ENCODE assay signal across 17 cellular contexts in genomic region chr9:89454498-89455355, GRCh38. TPM values are rescaled to one million over a fixed set of nuclear protein-coding genes. Genes with fewer than 3 reads are reported as not detected.
DNase-seq lines count a peak whose midpoint lies in the region; ATAC-seq, FAIRE-seq and TF ChIP-seq lines count a peak whose summit lies in the region.
"Had no signal": no experiment of that assay in that cellular context is flagged by ENCODE, and none has a peak within 500 bp of the region (broad histone marks: within the 10 kb centered on the region; RNA-seq: fewer than 3 reads in every experiment).

No MANE protein-coding gene starts in this region.

- no peaks in the 10 kb centered on the region for H3K9me3 Mint-ChIP-seq in activated CD4-positive, alpha-beta T cell treated with anti-CD3 and anti-CD28 coated beads, Interleukin-2, amount 10 ng/mL, durations not matched to agents 7 days and 5 days
- no peaks in the 10 kb centered on the region for H3K9me3 Mint-ChIP-seq in activated CD4-positive, alpha-beta memory T cell treated with anti-CD3 and anti-CD28 coated beads, Interleukin-2, amount 10 ng/mL, durations not matched to agents 7 days and 5 days
- H3K9me3 Mint-ChIP-seq: nephron had no signal

- no peaks in the 10 kb centered on the region; the same call in 1 of the 2 replicates for H3K23me2 ChIP-seq in H1 (ENCODE audit: low read depth, low read length)

- 0 out of 2 replicates have a peak overlapping the region, but pooled peaks have one; percentile 45 for H3K27ac ChIP-seq in H1 (ENCODE audit: low read depth, low read length)
- H3K27ac ChIP-seq: left ventricle myocardium inferior, thyroid gland had no signal

- H2BK12ac ChIP-seq in H1 (ENCODE audit: low read depth, low read length), result no peak overlapping the region; the same call in 1 of the 2 replicates

- H3K79me1 ChIP-seq in H1 (ENCODE audit: low read depth, low read length), result peaks cover 34% of the 10 kb centered on the region

- H2AFZ ChIP-seq in H1 (ENCODE audit: low read length), result no peak overlapping the region

- H3K9me3 ChIP-seq in H1 (ENCODE audit: insufficient read depth in 2 of 2, low read depth in 1 of 2, low read length in 1 of 2), result no peaks in the 10 kb centered on the region
- H3K9me3 ChIP-seq: left ventricle myocardium inferior, thyroid gland had no signal

- H2BK20ac ChIP-seq in H1 (ENCODE audit: low read length), result no peak overlapping the region

- no peak for TF ChIP-seq CTCF in H1 (IDR thresholded peaks at IDR 0.05; ENCODE audit: control extremely low read depth in 1 of 3, insufficient read depth in 1 of 3, low read depth in 1 of 3, low read length in 3 of 3)

- H3K23ac ChIP-seq in H1 (ENCODE audit: insufficient read length), result no peak overlapping the region

- FAIRE-seq in H1 (lab: Jason Lieb, UNC), result no peak
- FAIRE-seq: A204.1, G401.6 had no signal

- peaks cover 0 to 10% (median 1%) of the 10 kb centered on the region in 4 experiments; a peak in 5 of 8 replicates for H3K36me3 ChIP-seq in H1 (ENCODE audit: control insufficient read depth in 2 of 4, insufficient read depth in 4 of 4, low read length in 3 of 4)
- H3K36me3 ChIP-seq: left ventricle myocardium inferior had no signal

- H2AK5ac ChIP-seq in H1 (ENCODE audit: low read depth, low read length), result no peak overlapping the region

- no peak overlapping the region for H3K4me2 ChIP-seq in H1 (ENCODE audit: insufficient read depth in 1 of 2, low read depth in 2 of 2, low read length in 2 of 2)

- peak overlapping the region; percentile 50 for H3K4me3 Mint-ChIP-seq in activated CD4-positive, alpha-beta T cell treated with anti-CD3 and anti-CD28 coated beads, Interleukin-2, amount 10 ng/mL, durations not matched to agents 7 days and 5 days
- H3K4me3 Mint-ChIP-seq in activated CD4-positive, alpha-beta memory T cell treated with anti-CD3 and anti-CD28 coated beads, Interleukin-2, amount 10 ng/mL, durations not matched to agents 7 days and 5 days, result peak overlapping the region; percentile 52
- H3K4me3 Mint-ChIP-seq: nephron had no signal

- peaks cover 5 to 13% (median 7%) of the 10 kb centered on the region in 4 experiments for H3K4me1 ChIP-seq in H1 (replicated peaks in 1 of 4; ENCODE audit: control insufficient read depth in 3 of 4, insufficient read depth in 4 of 4, low read length in 3 of 4)

- CTCF ChIA-PET in activated CD4-positive, alpha-beta T cell treated with anti-CD3 and anti-CD28 coated beads, Interleukin-2, amount 10 ng/mL, durations not matched to agents 7 days and 5 days (lab: Charles Lee), result interaction anchor here (1.2 to 1.7 kb wide), 2 partner anchors 18 to 54 kb away, joined by 3 read pairs; no protein-coding TSS in a partner anchor
- CTCF ChIA-PET in activated CD4-positive, alpha-beta memory T cell treated with anti-CD3 and anti-CD28 coated beads, Interleukin-2, amount 10 ng/mL, durations not matched to agents 7 days and 5 days (lab: Charles Lee), result interaction anchor here (1.0 to 2.4 kb wide), 2 partner anchors 9 to 94 kb away, joined by 4 to 13 read pairs; no protein-coding TSS in a partner anchor
- CTCF ChIA-PET in H1 (lab: Charles Lee; ENCODE audit: partially characterized antibody), result interaction anchor here (0.9 to 1.8 kb wide), 4 partner anchors 11 to 29 kb away, joined by 3 to 11 read pairs (median 7); no protein-coding TSS in a partner anchor

- intact Hi-C loops in sciatic nerve (cut with DNase I), result no loop called here

- H3K27ac Mint-ChIP-seq in activated CD4-positive, alpha-beta T cell treated with anti-CD3 and anti-CD28 coated beads, Interleukin-2, amount 10 ng/mL, durations not matched to agents 7 days and 5 days, result peak overlapping the region; percentile 84
- peak overlapping the region; percentile 76 for H3K27ac Mint-ChIP-seq in activated CD4-positive, alpha-beta memory T cell treated with anti-CD3 and anti-CD28 coated beads, Interleukin-2, amount 10 ng/mL, durations not matched to agents 7 days and 5 days

- DNase-seq in activated CD4-positive, alpha-beta T cell treated with anti-CD3 and anti-CD28 coated beads, Interleukin-2, amount 10 ng/mL, durations not matched to agents 7 days and 5 days, result no peak
- DNase-seq in activated CD4-positive, alpha-beta T cell treated with anti-CD3 and anti-CD28 coated beads for 4 hours, result no peak
- DNase-seq in activated CD4-positive, alpha-beta memory T cell treated with anti-CD3 and anti-CD28 coated beads, Interleukin-2, amount 10 ng/mL, durations not matched to agents 7 days and 5 days, result no peak
- DNase-seq in H1 (ENCODE audit: low read depth in 1 of 2, low spot score in 2 of 2) (no peak), sciatic nerve (ENCODE audit: low spot score) (no peak), HCEC 1CT (no peak), NCI-H1048 (lab: John Stamatoyannopoulos, UW) (no peak)
- DNase-seq: effector CD8-positive, alpha-beta T cell; left ventricle myocardium inferior; NCI-H187 treated with DMSO at 0.1 percent for 48 hours; NCI-H526; thyroid gland had no signal

- no peak overlapping the region for H3K56ac ChIP-seq in H1 (replicated peaks; ENCODE audit: insufficient read length, low read depth, low read length)

- H3K27me3 Mint-ChIP-seq in activated CD4-positive, alpha-beta T cell treated with anti-CD3 and anti-CD28 coated beads, Interleukin-2, amount 10 ng/mL, durations not matched to agents 7 days and 5 days, result no peaks in the 10 kb centered on the region
- H3K27me3 Mint-ChIP-seq in activated CD4-positive, alpha-beta memory T cell treated with anti-CD3 and anti-CD28 coated beads, Interleukin-2, amount 10 ng/mL, durations not matched to agents 7 days and 5 days, result no peaks in the 10 kb centered on the region

- ATAC-seq in sciatic nerve, result peak; percentile 29
- ATAC-seq in HG03097 (IDR thresholded peaks at IDR 0.05; ENCODE audit: low FRiP score, unreplicated experiment), result no peak
- ATAC-seq: Panc1 had no signal

- no peak overlapping the region for H3K9ac ChIP-seq in H1 (replicated peaks in 1 of 4; ENCODE audit: extremely low read depth in 1 of 4, low read depth in 3 of 4, low read length in 3 of 4)

- no peak for TF ChIP-seq EP300 in H1 (IDR thresholded peaks at IDR 0.05; ENCODE audit: borderline replicate concordance in 1 of 2, low read depth in 2 of 2, low read length in 2 of 2)

- no peak for TF ChIP-seq POLR2A in H1 (IDR thresholded peaks at IDR 0.05; ENCODE audit: control extremely low read depth in 1 of 2, low read depth in 2 of 2, low read length in 2 of 2)

- H4K91ac ChIP-seq in H1 (replicated peaks; ENCODE audit: insufficient read length, low read length), result peak overlapping the region; percentile 62

- no peak overlapping the region for H4K5ac ChIP-seq in H1 (ENCODE audit: insufficient read length, low read depth, low read length)

- H3K36me3 Mint-ChIP-seq in activated CD4-positive, alpha-beta T cell treated with anti-CD3 and anti-CD28 coated beads, Interleukin-2, amount 10 ng/mL, durations not matched to agents 7 days and 5 days (ENCODE audit: low read depth), result peaks cover 83% of the 10 kb centered on the region
- H3K36me3 Mint-ChIP-seq in activated CD4-positive, alpha-beta memory T cell treated with anti-CD3 and anti-CD28 coated beads, Interleukin-2, amount 10 ng/mL, durations not matched to agents 7 days and 5 days (ENCODE audit: low read depth), result peaks cover 83% of the 10 kb centered on the region

- H3K4me3 ChIP-seq in H1 (ENCODE audit: extremely low read depth in 1 of 4, insufficient read depth in 2 of 4, low read depth in 3 of 4, low read length in 4 of 4), result no peak overlapping the region
- H3K4me3 ChIP-seq: left ventricle myocardium inferior, thyroid gland had no signal

- H3K4me1 Mint-ChIP-seq in activated CD4-positive, alpha-beta T cell treated with anti-CD3 and anti-CD28 coated beads, Interleukin-2, amount 10 ng/mL, durations not matched to agents 7 days and 5 days, result peaks cover 97% of the 10 kb centered on the region
- peaks cover 90% of the 10 kb centered on the region for H3K4me1 Mint-ChIP-seq in activated CD4-positive, alpha-beta memory T cell treated with anti-CD3 and anti-CD28 coated beads, Interleukin-2, amount 10 ng/mL, durations not matched to agents 7 days and 5 days
- H3K4me1 Mint-ChIP-seq: nephron had no signal

- H2BK5ac ChIP-seq in H1 (ENCODE audit: low read depth, low read length), result peak overlapping the region; percentile 75

- H3K27me3 ChIP-seq in H1 (replicated peaks in 1 of 4; ENCODE audit: control insufficient read depth in 3 of 4, extremely low read depth in 1 of 4, insufficient read depth in 3 of 4, low read length in 3 of 4), result no peaks in the 10 kb centered on the region
- H3K27me3 ChIP-seq: thyroid gland had no signal

- H3K79me2 ChIP-seq in H1 (ENCODE audit: control insufficient read depth in 1 of 2, insufficient read depth in 2 of 2, low read length in 2 of 2), result peaks cover 8 to 45% of the 10 kb centered on the region in 2 experiments; a peak in 3 of 4 replicates

- H3K18ac ChIP-seq in H1 (ENCODE audit: extremely low read depth, low read length), result no peak overlapping the region

- no peak overlapping the region for H3K4ac ChIP-seq in H1 (replicated peaks; ENCODE audit: insufficient read length, low read depth, low read length)

- no peak for TF ChIP-seq RAD21 in H1 (IDR thresholded peaks at IDR 0.05 in 1 of 2, conservative IDR thresholded peaks at IDR 0.05 in 1 of 2; ENCODE audit: low read depth in 2 of 2, low read length in 2 of 2)

- H4K20me1 ChIP-seq in H1 (replicated peaks in 1 of 2; ENCODE audit: control insufficient read depth in 1 of 2, insufficient read depth in 2 of 2, low read length in 2 of 2), result peaks cover 2 to 17% of the 10 kb centered on the region in 2 experiments

- no peak overlapping the region for H3K14ac ChIP-seq in H1 (ENCODE audit: insufficient read length)

- no peak overlapping the region for H2BK120ac ChIP-seq in H1 (replicated peaks; ENCODE audit: low read depth, low read length)

- POLR2A ChIA-PET in activated CD4-positive, alpha-beta T cell treated with anti-CD3 and anti-CD28 coated beads, Interleukin-2, amount 10 ng/mL, durations not matched to agents 7 days and 5 days (lab: Charles Lee), result no interaction called here
- POLR2A ChIA-PET in activated CD4-positive, alpha-beta memory T cell treated with anti-CD3 and anti-CD28 coated beads, Interleukin-2, amount 10 ng/mL, durations not matched to agents 7 days and 5 days (lab: Charles Lee), result interaction anchor here (0.6 to 5.1 kb wide), 12 partner anchors 13 to 95 kb away, joined by 3 to 35 read pairs (median 7); no protein-coding TSS in a partner anchor
- POLR2A ChIA-PET in H1 (lab: Charles Lee; ENCODE audit: partially characterized antibody), result no interaction called here

- WGBS in H1 (ENCODE audit: extremely low coverage in 1 of 2, insufficient coverage in 1 of 2, insufficient read length in 1 of 2, insufficient replicate concordance in 2 of 2, low coverage in 1 of 2, low lambda C conversion rate in 2 of 2, missing lambda C conversion rate in 1 of 2), 2 experiments, result 89% methylated on average over 24 of the region's 25 CpGs; no CpG with 5 or more reads in 1 of the 2 experiments

- no peak overlapping the region for H2BK15ac ChIP-seq in H1 (ENCODE audit: low read length)

- no peak overlapping the region for H4K8ac ChIP-seq in H1 (ENCODE audit: extremely low read depth, insufficient read depth, low read length)

RNA-seq across cellular contexts. Expression of gene SEMA4D, which starts 43.2 kb away (rescaled TPM):
- 100 to 1,000 TPM; 334 to 336 TPM for total RNA-seq in activated CD4-positive, alpha-beta T cell treated with anti-CD3 and anti-CD28 coated beads, Interleukin-2, amount 10 ng/mL, durations not matched to agents 7 days and 5 days
- total RNA-seq in activated CD4-positive, alpha-beta memory T cell treated with anti-CD3 and anti-CD28 coated beads, Interleukin-2, amount 10 ng/mL, durations not matched to agents 7 days and 5 days, result 100 to 1,000 TPM; 339 to 350 TPM
- 63.1 and 70.4 TPM in 2 replicates for total RNA-seq in H1 (2021; fragmentation: NEBNext Ultra II Directional; extraction: Animal tissue kit (Norgen Biotek cat#: 25700))
- polyA plus RNA-seq in H1 (2011; rRNA removed), result 21.0 and 34.3 TPM in 2 replicates
- 22.5 TPM for polyA plus RNA-seq in H1 (2011; cell fraction: cytosol; rRNA removed)
- 77.9 TPM for polyA plus RNA-seq in H1 (2011; cell fraction: nucleus; rRNA removed)
- polyA plus RNA-seq in H1 (2012, experiment 1 of 2), result 37.1 to 43.6 TPM (median 42.0 TPM) in 4 replicates
- polyA plus RNA-seq in H1 (2012, experiment 2 of 2), result 17.8 TPM
- polyA plus RNA-seq in H1 (2013, experiment 1 of 2), result 49.6 TPM
- polyA plus RNA-seq in H1 (2013, experiment 2 of 2), result 47.0 TPM
- polyA minus RNA-seq in H1 (2011; rRNA and poly(A)+ RNA removed), result 28.5 and 31.1 TPM in 2 replicates
- polyA minus RNA-seq in H1 (2011; cell fraction: cytosol; rRNA and poly(A)+ RNA removed), result 39.3 TPM
- 60.8 TPM for polyA minus RNA-seq in H1 (2011; cell fraction: nucleus; rRNA and poly(A)+ RNA removed)
- total RNA-seq in sciatic nerve, result 35.8 TPM
